In the genomic region with DNA sequence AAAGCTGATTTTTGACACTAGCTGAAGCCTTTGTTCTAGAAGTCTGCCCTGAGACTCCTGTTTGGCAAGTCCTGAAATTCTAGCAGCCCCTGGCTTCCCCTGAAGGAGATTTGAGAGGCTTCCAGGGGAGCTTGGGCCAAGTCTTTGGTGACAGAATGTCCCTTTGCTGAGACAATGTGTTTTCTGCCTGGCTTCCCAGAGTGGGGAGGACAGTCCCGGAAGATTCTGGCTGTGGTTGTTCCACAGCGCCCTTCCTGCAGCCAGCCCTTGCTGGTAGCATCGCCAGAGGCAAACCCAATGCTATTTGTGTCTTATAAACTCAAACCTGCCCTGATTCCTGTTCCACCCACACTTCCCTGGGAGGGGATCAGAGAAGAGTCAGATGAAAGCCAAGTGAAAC, we compare ENCODE assay signal across 20 cellular contexts. TPM values are rescaled to one million over a fixed set of nuclear protein-coding genes. Genes with fewer than 3 reads are reported as not detected.
DNase-seq lines count a peak whose midpoint lies in the region; ATAC-seq and TF ChIP-seq lines count a peak whose summit lies in the region.
"Had no signal": no experiment of that assay in that cellular context is flagged by ENCODE, and none has a peak within 500 bp of the region (broad histone marks: within the 10 kb centered on the region; RNA-seq: fewer than 3 reads in every experiment).

No MANE protein-coding gene starts in this region.

- no peak for TF ChIP-seq POLR2A in GM18505 (IDR thresholded peaks at IDR 0.05; ENCODE audit: borderline replicate concordance, extremely low read depth, insufficient read depth, insufficient read length)

- intact Hi-C loops in posterior cingulate gyrus (cut with DNase I) = no loop called here

- no peak for ATAC-seq in HG03097 (IDR thresholded peaks at IDR 0.05; ENCODE audit: low FRiP score, unreplicated experiment)
- no peak for ATAC-seq in GM18505 (IDR thresholded peaks at IDR 0.05; ENCODE audit: unreplicated experiment)
- ATAC-seq: K562 had no signal

- DNase-seq in RPMI7951 (ENCODE audit: low read depth) = peak; percentile 24
- DNase-seq in cerebellar nuclear complex (lab: John Stamatoyannopoulos, UW) = peak; percentile 66 to 90
- peak; percentile 19 for DNase-seq in medulla oblongata (ENCODE audit: extremely low spot score)
- DNase-seq in posterior cingulate gyrus = peak in 9 of 10 donors; percentile 17 to 94 (median 60)
- no peak for DNase-seq in hepatic stellate cell (ENCODE audit: low spot score)
- no peak for DNase-seq in NCI-H526 treated with DMSO at 0.1 percent for 48 hours (lab: John Stamatoyannopoulos, UW)
- DNase-seq: BE2C; Calu3; CD4-positive, alpha-beta T cell; DMS79; HCEC 1CT; NCI-H1436; NCI-H2029; NCI-H2171; NCI-H510A; Right ventricle myocardium superior; SK-N-SH had no signal

RNA-seq across cellular contexts. Expression of gene OAS1, which starts 56.4 kb away (rescaled TPM):
- total RNA-seq in RPMI7951 (2014; rRNA removed; shearing (Covaris generic)) = 12.4 and 13.1 TPM in 2 replicates

RNA-seq across cellular contexts. Expression of gene RPH3A, which starts 58.8 kb away (rescaled TPM):
- total RNA-seq in RPMI7951 (2014; rRNA removed; shearing (Covaris generic)) = not detected in 2 replicates
- total RNA-seq: Calu3; CD4-positive, alpha-beta T cell; K562; Right ventricle myocardium superior had no signal

Comparison
In these comparisons a context has a peak if more than half of its experiments do, and no peak if none do; other contexts are left out.
1. DNase-seq: peak in RPMI7951 (single experiment), cerebellar nuclear complex (2 of 2), medulla oblongata (single experiment) and posterior cingulate gyrus (9 of 10); none in hepatic stellate cell (single experiment) and NCI-H526 treated with DMSO at 0.1 percent for 48 hours (single experiment).